In the genomic region with DNA sequence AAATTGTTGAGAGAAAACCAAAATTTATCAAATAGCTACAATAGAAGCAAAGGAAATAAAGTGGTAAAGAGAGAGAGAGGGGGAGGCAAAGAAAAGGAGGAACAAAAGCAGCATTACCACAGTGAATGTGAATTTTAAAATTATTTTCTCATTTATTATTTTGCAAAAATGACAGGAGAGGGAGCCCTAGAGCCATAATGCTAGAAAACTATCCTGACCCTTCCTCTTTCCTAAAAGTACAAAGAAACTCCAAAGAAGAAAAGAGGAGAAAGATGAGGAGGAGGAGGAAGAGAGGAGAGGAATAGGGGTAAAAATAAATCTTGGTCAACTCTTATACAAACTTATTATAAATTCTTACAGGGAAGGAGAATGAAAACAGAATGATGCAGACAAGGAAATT, we compare ENCODE assay signal across 12 cellular contexts.
DNase-seq lines count a peak whose midpoint lies in the region; ATAC-seq and TF ChIP-seq lines count a peak whose summit lies in the region.
"Had no signal": no experiment of that assay in that cellular context is flagged by ENCODE, and none has a peak within 500 bp of the region (broad histone marks: within the 10 kb centered on the region; RNA-seq: fewer than 3 reads in every experiment).

No MANE protein-coding gene starts in this region.

- H3K4me3 ChIP-seq in DND-41 (ENCODE audit: low read depth in 1 of 2, low read length in 2 of 2) (no peak overlapping the region), KMS-11 (IDR thresholded peaks at IDR 0.05; ENCODE audit: insufficient read depth, low read depth, low read length) (no peak overlapping the region), adipocyte (ENCODE audit: low read length) (no peak overlapping the region), right lobe of liver (no peak overlapping the region), stomach (no peak overlapping the region)
- H3K4me3 ChIP-seq: spleen had no signal

- TF ChIP-seq CTCF in DND-41 (IDR thresholded peaks at IDR 0.05; ENCODE audit: borderline replicate concordance, extremely low read depth, low read length, poor library complexity, severe bottlenecking): peak; percentile 36
- peak; percentile 51 for TF ChIP-seq CTCF in KMS-11 (conservative IDR thresholded peaks at IDR 0.05; ENCODE audit: low read depth, low read length)
- TF ChIP-seq CTCF in right lobe of liver (IDR thresholded peaks at IDR 0.05): peak; percentile 27 to 33 (median 32)
- TF ChIP-seq CTCF in stomach (IDR thresholded peaks at IDR 0.05): peak in 2 of 7 experiments; percentile 25 to 38

- H4K20me1 ChIP-seq in DND-41 (ENCODE audit: insufficient read depth, low read length) (no peaks in the 10 kb centered on the region), KMS-11 (ENCODE audit: insufficient read depth) (no peaks in the 10 kb centered on the region)

- no peak for TF ChIP-seq POLR2A in right lobe of liver (IDR thresholded peaks at IDR 0.05)
- no peak for TF ChIP-seq POLR2A in stomach (IDR thresholded peaks at IDR 0.05)

- H3K36me3 ChIP-seq in DND-41 (ENCODE audit: insufficient read depth, low read length) (no peaks in the 10 kb centered on the region), KMS-11 (ENCODE audit: insufficient read depth) (no peaks in the 10 kb centered on the region), adipocyte (ENCODE audit: control insufficient read depth, insufficient read depth, low read length, severe bottlenecking) (no peaks in the 10 kb centered on the region), right lobe of liver (no peaks in the 10 kb centered on the region), stomach (no peaks in the 10 kb centered on the region)
- H3K36me3 ChIP-seq: spleen had no signal

- ATAC-seq in DND-41 (ENCODE audit: insufficient read depth, low read depth) (no peak), right lobe of liver (no peak), GM19324 (IDR thresholded peaks at IDR 0.05; ENCODE audit: low FRiP score, unreplicated experiment) (no peak), GM19328 (IDR thresholded peaks at IDR 0.05; ENCODE audit: unreplicated experiment) (no peak), HG03432 (IDR thresholded peaks at IDR 0.05; ENCODE audit: unreplicated experiment) (no peak)

- intact Hi-C loops in right lobe of liver (cut with DNase I) (no loop called here), stomach (cut with DNase I; ENCODE audit: low total_unique reads) (loop anchor here (10.0 kb wide), 2 partner anchors 178 to 1078 kb away; no protein-coding TSS in a partner anchor)

- H2AFZ ChIP-seq in DND-41 (ENCODE audit: low read depth, low read length) (no peak overlapping the region), KMS-11 (ENCODE audit: low read depth) (no peak overlapping the region)

- no peaks in the 10 kb centered on the region for H3K27me3 ChIP-seq in DND-41 (ENCODE audit: insufficient read depth, low read length, poor library complexity)
- no peaks in the 10 kb centered on the region for H3K27me3 ChIP-seq in KMS-11 (ENCODE audit: insufficient read depth, low read depth)
- H3K27me3 ChIP-seq in adipocyte (replicated peaks; ENCODE audit: control insufficient read depth, insufficient read depth, low read length): no peaks in the 10 kb centered on the region
- no peaks in the 10 kb centered on the region for H3K27me3 ChIP-seq in right lobe of liver
- H3K27me3 ChIP-seq in stomach: no peaks in the 10 kb centered on the region
- H3K27me3 ChIP-seq: spleen had no signal

- no peaks in the 10 kb centered on the region for H3K9me3 ChIP-seq in DND-41 (ENCODE audit: insufficient read depth, low read length, severe bottlenecking)
- H3K9me3 ChIP-seq in adipocyte (ENCODE audit: control insufficient read depth, low read length): no peaks in the 10 kb centered on the region
- H3K9me3 ChIP-seq in right lobe of liver: no peaks in the 10 kb centered on the region
- no peaks in the 10 kb centered on the region for H3K9me3 ChIP-seq in stomach
- H3K9me3 ChIP-seq: spleen had no signal

- H3K9ac ChIP-seq in DND-41 (ENCODE audit: low read depth, low read length) (no peak overlapping the region), KMS-11 (no peak overlapping the region), adipocyte (ENCODE audit: low read length) (no peak overlapping the region)

- H3K79me2 ChIP-seq in DND-41 (ENCODE audit: insufficient read depth, low read length): no peaks in the 10 kb centered on the region
- no peaks in the 10 kb centered on the region for H3K79me2 ChIP-seq in KMS-11 (ENCODE audit: insufficient read depth, low read depth)

- TF ChIP-seq EP300 in stomach (IDR thresholded peaks at IDR 0.05): no peak

- H3K27ac ChIP-seq in DND-41 (ENCODE audit: low read length): no peak overlapping the region
- H3K27ac ChIP-seq in KMS-11: no peak overlapping the region
- no peak overlapping the region for H3K27ac ChIP-seq in right lobe of liver
- H3K27ac ChIP-seq in stomach: no peak overlapping the region
- H3K27ac ChIP-seq: spleen had no signal

- H3K4me2 ChIP-seq in DND-41 (ENCODE audit: insufficient read depth, low read length) (no peak overlapping the region), KMS-11 (no peak overlapping the region)

- no peak for DNase-seq in DND-41
- DNase-seq in adipocyte (ENCODE audit: low read depth): peak; percentile 66
- DNase-seq in right lobe of liver: no peak
- DNase-seq in stomach: no peak
- DNase-seq: activated CD4-positive, alpha-beta T cell treated with anti-CD3 and anti-CD28 coated beads for 1 hour; kidney glomerular epithelial cell; NCI-H1048; spleen had no signal

- H3K4me1 ChIP-seq in DND-41 (ENCODE audit: insufficient read depth, low read length) (no peaks in the 10 kb centered on the region), KMS-11 (ENCODE audit: low read depth, poor library complexity, severe bottlenecking) (no peaks in the 10 kb centered on the region), adipocyte (ENCODE audit: control insufficient read depth, insufficient read depth, low read length) (no peaks in the 10 kb centered on the region), right lobe of liver (no peaks in the 10 kb centered on the region), stomach (no peaks in the 10 kb centered on the region)
- H3K4me1 ChIP-seq: spleen had no signal
